In the genomic region with DNA sequence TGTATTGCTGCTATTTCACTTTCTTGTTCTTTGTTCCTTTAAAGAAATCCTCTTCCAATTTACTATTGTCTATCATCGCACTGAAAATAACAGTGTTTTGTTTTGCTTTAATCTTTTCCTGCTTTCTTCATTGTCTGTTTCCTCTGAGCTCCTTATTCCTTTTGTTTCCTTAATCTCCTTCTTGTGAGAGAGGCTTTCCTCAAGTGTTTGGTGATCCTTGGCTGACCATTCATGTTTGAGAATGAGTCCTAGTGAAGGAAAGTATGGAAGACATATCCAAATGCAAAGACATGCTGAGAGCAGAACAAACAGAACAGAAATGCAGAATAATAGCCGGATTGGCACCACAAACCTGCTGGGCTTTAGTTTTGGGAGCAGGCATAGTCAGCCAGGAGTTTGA, we compare ENCODE assay signal across 1 cellular context.
TF ChIP-seq lines count a peak whose summit lies in the region.

No MANE protein-coding gene starts in this region.

TF ChIP-seq in endothelial cell of umbilical vein, 7 proteins besides CTCF, POLR2A, EP300 and RAD21 (continued from another document):
- TF ChIP-seq EZH2 (IDR thresholded peaks at IDR 0.05; ENCODE audit: borderline replicate concordance, low read depth, low read length, severe bottlenecking) (no peak), FOS (IDR thresholded peaks at IDR 0.05; ENCODE audit: borderline replicate concordance, insufficient read depth, low read length) (no peak), GATA2 (IDR thresholded peaks at IDR 0.05; ENCODE audit: insufficient read depth, insufficient read length, low read depth, low read length) (no peak)
TF ChIP-seq in endothelial cell of umbilical vein: peak in this region for 0.
